ENCODE assay signal across 7 cellular contexts in genomic region chr2:112644933-112645395, GRCh38. TPM values are rescaled to one million over a fixed set of nuclear protein-coding genes. Genes with fewer than 3 reads are reported as not detected.
DNase-seq lines count a peak whose midpoint lies in the region; ATAC-seq and TF ChIP-seq lines count a peak whose summit lies in the region.

No MANE protein-coding gene starts in this region.

- intact Hi-C loops in uterus (cut with DNase I; ENCODE audit: low total_unique reads), result no loop called here

- DNase-seq in KG1 (lab: John Stamatoyannopoulos, UW) (peak; percentile 39), caudate nucleus (lab: John Stamatoyannopoulos, UW) (peak in 24 of 61 donors; percentile 69 to 93 (median 82)), memory B cell (ENCODE audit: low spot score in 2 of 2) (no peak), uterus (no peak), OCI-M2 (lab: John Stamatoyannopoulos, UW; ENCODE audit: unreplicated experiment) (no peak)

- H3K36me3 Mint-ChIP-seq in memory B cell, result peaks cover 5% of the 10 kb centered on the region

- TF ChIP-seq POLR2A in uterus (IDR thresholded peaks at IDR 0.05), result no peak

- peak overlapping the region; percentile 83 for H3K4me3 Mint-ChIP-seq in memory B cell

- no peaks in the 10 kb centered on the region for H3K27me3 ChIP-seq in uterus

- H3K27me3 Mint-ChIP-seq in memory B cell, result no peaks in the 10 kb centered on the region

- H3K4me3 ChIP-seq in uterus, result peak overlapping the region; percentile 61 to 88

- peak in 1 of 4 experiments; percentile 5 for TF ChIP-seq CTCF in uterus (IDR thresholded peaks at IDR 0.05)

- H3K36me3 ChIP-seq in uterus, result no peaks in the 10 kb centered on the region

- H3K27ac ChIP-seq in caudate nucleus (ENCODE audit: low read depth, low read length) (peak overlapping the region; percentile 97), uterus (peak overlapping the region; percentile 93 to 95)

- ATAC-seq in GM18909 (IDR thresholded peaks at IDR 0.05; ENCODE audit: poor library complexity, unreplicated experiment) (peak; percentile 5), memory B cell (ENCODE audit: low read depth) (no peak), GM18519 (IDR thresholded peaks at IDR 0.05; ENCODE audit: low FRiP score, unreplicated experiment) (no peak)

- H3K4me1 ChIP-seq in uterus, result peaks cover 7 to 15% of the 10 kb centered on the region in 2 donors

- no peaks in the 10 kb centered on the region for H3K9me3 ChIP-seq in uterus

- no peaks in the 10 kb centered on the region for H3K9me3 Mint-ChIP-seq in memory B cell

- peaks cover 19% of the 10 kb centered on the region for H3K4me1 Mint-ChIP-seq in memory B cell

- peak overlapping the region; percentile 82 for H3K27ac Mint-ChIP-seq in memory B cell

RNA-seq across cellular contexts. Expression of gene SLC20A1, which starts 0.8 kb away (rescaled TPM):
- 10 to 100 TPM; 11.5 to 30.6 (median 24.4) TPM for total RNA-seq in uterus
